30 cellular contexts compared by ENCODE assay signal in the genomic region with DNA sequence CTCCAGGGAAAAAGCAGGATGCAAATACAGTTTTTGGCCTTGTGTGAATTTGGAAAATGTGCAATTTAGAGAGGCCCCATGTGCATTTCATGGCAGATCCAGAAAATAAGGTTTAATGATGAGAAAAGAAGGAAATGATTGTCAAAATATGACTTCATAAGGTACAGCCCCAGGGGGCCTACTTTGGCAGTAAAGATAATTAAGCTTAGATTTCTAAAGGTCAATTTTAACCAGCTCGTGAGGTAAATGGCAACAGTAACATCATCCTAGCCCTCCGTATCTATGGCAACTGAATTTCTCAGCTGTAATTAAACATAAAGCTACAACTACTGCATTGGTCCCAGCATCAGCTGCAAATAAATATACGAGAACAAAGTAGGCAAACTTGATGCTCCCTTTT. TPM values are rescaled to one million over a fixed set of nuclear protein-coding genes. Genes with fewer than 3 reads are reported as not detected.
"Had no signal": no experiment of that assay in that cellular context is flagged by ENCODE, and none has a peak within 500 bp of the region (broad histone marks: within the 10 kb centered on the region; RNA-seq: fewer than 3 reads in every experiment).

No MANE protein-coding gene starts in this region.

- H3K79me2 ChIP-seq: hepatocyte had no signal

- H3K4me1 Mint-ChIP-seq: mesothelial cell of epicardium; natural killer cell; neural progenitor cell; stimulated activated naive B cell treated with anti-CD40 and anti-IgM and Interleukin-4, amounts not matched to agents 10 μg/mL and 1 μg/mL and 100 μg/mL, for 72 hours had no signal

- H3K4me1 ChIP-seq: esophagus muscularis mucosa, gastrocnemius medialis, lower lobe of right lung, neural progenitor cell, sigmoid colon, thyroid gland had no signal

- H3K27ac Mint-ChIP-seq: dendritic cell treated with granulocyte-macrophage colony-stimulating factor and Interleukin-4, amounts not matched to agents 40 ng/mL and 50 ng/mL, for 4 days; effector memory CD8-positive, alpha-beta T cell; memory B cell; mesothelial cell of epicardium; natural killer cell; neural progenitor cell; stimulated activated naive B cell treated with anti-CD40 and anti-IgM and Interleukin-4, amounts not matched to agents 10 μg/mL and 1 μg/mL and 100 μg/mL, for 72 hours; type B pancreatic cell had no signal

- H3K9ac ChIP-seq: neural progenitor cell had no signal

- H3K4me3 Mint-ChIP-seq: dendritic cell treated with granulocyte-macrophage colony-stimulating factor and Interleukin-4, amounts not matched to agents 40 ng/mL and 50 ng/mL, for 4 days; effector memory CD8-positive, alpha-beta T cell; memory B cell; mesothelial cell of epicardium; natural killer cell; neural progenitor cell; stimulated activated naive B cell treated with anti-CD40 and anti-IgM and Interleukin-4, amounts not matched to agents 10 μg/mL and 1 μg/mL and 100 μg/mL, for 72 hours; type B pancreatic cell had no signal

- ATAC-seq: effector memory CD8-positive, alpha-beta T cell; gastrocnemius medialis; left cardiac atrium; lower lobe of right lung; natural killer cell; stimulated activated naive B cell treated with anti-CD40 and anti-IgM and Interleukin-4, amounts not matched to agents 10 μg/mL and 1 μg/mL and 100 μg/mL, for 72 hours had no signal

- H3K4me2 ChIP-seq: hepatocyte, neural progenitor cell had no signal

- DNase-seq: effector memory CD8-positive, alpha-beta T cell; gastrocnemius medialis; kidney; left cardiac atrium; left ventricle myocardium inferior; lower lobe of right lung; natural killer cell; nucleus accumbens; ovary; sigmoid colon; stimulated activated CD4-positive, alpha-beta T cell treated with anti-CD3 and anti-CD28 coated beads, Interleukin-2, amount 100 ng/mL, for 24 hours; stimulated activated CD4-positive, alpha-beta T cell treated with anti-CD3 and anti-CD28 coated beads, Interleukin-4, amount 100 ng/mL, for 4 hours; stimulated activated naive B cell treated with anti-CD40 and anti-IgM and Interleukin-4, amounts not matched to agents 10 μg/mL and 1 μg/mL and 100 μg/mL, for 72 hours; thyroid gland had no signal

- H3K27ac ChIP-seq: epithelial cell of prostate, esophagus muscularis mucosa, gastrocnemius medialis, hepatocyte, left ventricle myocardium inferior, lower lobe of right lung, neural progenitor cell, ovary, right atrium auricular region, sigmoid colon, skin epidermis, suprapubic skin, thyroid gland had no signal

- H2AFZ ChIP-seq: hepatocyte had no signal

- H3K4me3 ChIP-seq: esophagus muscularis mucosa, gastrocnemius medialis, hepatocyte, left ventricle myocardium inferior, lower lobe of right lung, neural progenitor cell, ovary, right atrium auricular region, sigmoid colon, skin epidermis, suprapubic skin, thyroid gland had no signal

- H3K27me3 ChIP-seq: gastrocnemius medialis, hepatocyte, neural progenitor cell, ovary, right atrium auricular region, suprapubic skin, thyroid gland had no signal

- FAIRE-seq: kidney, urothelium cell line had no signal

- H3K27me3 Mint-ChIP-seq: type B pancreatic cell had no signal

- H3K9me3 Mint-ChIP-seq: dendritic cell treated with granulocyte-macrophage colony-stimulating factor and Interleukin-4, amounts not matched to agents 40 ng/mL and 50 ng/mL, for 4 days; effector memory CD8-positive, alpha-beta T cell; memory B cell; mesothelial cell of epicardium; natural killer cell; neural progenitor cell; stimulated activated naive B cell treated with anti-CD40 and anti-IgM and Interleukin-4, amounts not matched to agents 10 μg/mL and 1 μg/mL and 100 μg/mL, for 72 hours; type B pancreatic cell had no signal

- H3K9me3 ChIP-seq: esophagus muscularis mucosa, gastrocnemius medialis, left ventricle myocardium inferior, lower lobe of right lung, ovary, right atrium auricular region, sigmoid colon, suprapubic skin, thyroid gland had no signal

- H3K36me3 ChIP-seq: esophagus muscularis mucosa, gastrocnemius medialis, left ventricle myocardium inferior, lower lobe of right lung, neural progenitor cell, ovary, right atrium auricular region, sigmoid colon, suprapubic skin, thyroid gland had no signal

RNA-seq across cellular contexts. Expression of gene PRSS54, which starts 30.0 kb away (rescaled TPM):
- total RNA-seq: esophagus muscularis mucosa, fibroblast of villous mesenchyme, gastrocnemius medialis, hepatocyte, kidney, left cardiac atrium, left ventricle myocardium inferior, lower lobe of right lung, mesothelial cell of epicardium, mucosa of gallbladder, myocyte, natural killer cell, ovary, posterior vena cava, right atrium auricular region, sigmoid colon, suprapubic skin, thyroid gland had no signal
- polyA plus RNA-seq: hepatocyte, ovary, sigmoid colon had no signal
